In genomic region chr3:3126477-3127431, GRCh38 we compare ENCODE assay signal across 8 cellular contexts. TPM values are rescaled to one million over a fixed set of nuclear protein-coding genes. Genes with fewer than 3 reads are reported as not detected.
A peak's percentile ranks its signal among the peaks of the same experiment; 100 is the strongest.
DNase-seq lines count a peak whose midpoint lies in the region; ATAC-seq and TF ChIP-seq lines count a peak whose summit lies in the region.

Gene TRNT1 (plus strand): TSS chr3:3126940. CDS start chr3:3129041, 2,101 bp downstream.

- peak within 1 kb of the TSS; percentile 97 for H3K4me3 Mint-ChIP-seq in activated CD4-positive, alpha-beta T cell treated with anti-CD3 and anti-CD28 coated beads, Interleukin-2, amount 10 ng/mL, durations not matched to agents 7 days and 5 days

- H3K4me3 ChIP-seq in BLaER1 treated with 17β-estradiol and CSF1 and Interleukin-3, amounts not matched to agents 10 nM and 100 nM, result peak within 1 kb of the TSS; percentile 70 to 98 (median 84)
- H3K4me3 ChIP-seq in coronary artery, result peak within 1 kb of the TSS; percentile 99

- H3K9me3 ChIP-seq in BLaER1 treated with 17β-estradiol and CSF1 and Interleukin-3, amounts not matched to agents 10 nM and 100 nM (replicated peaks in 1 of 11), result peaks cover 0 to 27% (median 21%) of the 10 kb centered on the region in 11 experiments; a peak in 18 of 22 replicates

- H3K36me3 ChIP-seq in BLaER1 treated with 17β-estradiol and CSF1 and Interleukin-3, amounts not matched to agents 10 nM and 100 nM, result peaks cover 30 to 38% (median 32%) of the 10 kb centered on the region in 11 experiments

- intact Hi-C loops in left colon (cut with DNase I, micrococcal nuclease), result loop anchor here in 1 of 2 donors (10.0 kb wide), 1 partner anchor 48 kb away; the partner anchor contains the start of gene CRBN

- no peaks in the 10 kb centered on the region for H3K27me3 ChIP-seq in BLaER1 treated with 17β-estradiol and CSF1 and Interleukin-3, amounts not matched to agents 10 nM and 100 nM

- peak; percentile 94 for DNase-seq in NCI-H69 (lab: John Stamatoyannopoulos, UW)
- DNase-seq in activated CD4-positive, alpha-beta T cell treated with anti-CD3 and anti-CD28 coated beads, Interleukin-2, amount 10 ng/mL, durations not matched to agents 7 days and 5 days, result peak; percentile 95
- peak; percentile 93 for DNase-seq in coronary artery (ENCODE audit: low spot score)
- peak; percentile 96 to 99 for DNase-seq in left colon
- DNase-seq in stimulated activated CD4-positive, alpha-beta T cell treated with anti-CD3 and anti-CD28 coated beads, Interleukin-1b, Interleukin-23, amount 100 ng/mL, for 4 hours (ENCODE audit: low read depth in 2 of 2), result peak; percentile 97 to 98

- CTCF ChIA-PET in activated CD4-positive, alpha-beta T cell treated with anti-CD3 and anti-CD28 coated beads, Interleukin-2, amount 10 ng/mL, durations not matched to agents 7 days and 5 days (lab: Charles Lee), result no interaction called here

- H3K4me1 Mint-ChIP-seq in activated CD4-positive, alpha-beta T cell treated with anti-CD3 and anti-CD28 coated beads, Interleukin-2, amount 10 ng/mL, durations not matched to agents 7 days and 5 days, result peaks cover 37% of the 10 kb centered on the region

- no peaks in the 10 kb centered on the region for H3K9me3 Mint-ChIP-seq in activated CD4-positive, alpha-beta T cell treated with anti-CD3 and anti-CD28 coated beads, Interleukin-2, amount 10 ng/mL, durations not matched to agents 7 days and 5 days

- H3K4me2 ChIP-seq in BLaER1 treated with 17β-estradiol and CSF1 and Interleukin-3, amounts not matched to agents 10 nM and 100 nM, result peak within 1 kb of the TSS; percentile 84 to 99 (median 93)

- ATAC-seq in GM19328 (IDR thresholded peaks at IDR 0.05; ENCODE audit: unreplicated experiment), result peak; percentile 89
- ATAC-seq in HG03469 (IDR thresholded peaks at IDR 0.05; ENCODE audit: unreplicated experiment), result peak; percentile 91
- ATAC-seq in left colon, result peak; percentile 99

- POLR2A ChIA-PET in activated CD4-positive, alpha-beta T cell treated with anti-CD3 and anti-CD28 coated beads, Interleukin-2, amount 10 ng/mL, durations not matched to agents 7 days and 5 days (lab: Charles Lee), result no interaction called here

- H3K9ac ChIP-seq in BLaER1 treated with 17β-estradiol and CSF1 and Interleukin-3, amounts not matched to agents 10 nM and 100 nM, result peak within 1 kb of the TSS; percentile 91 to 99 (median 97)

- no peak for TF ChIP-seq CTCF in coronary artery (IDR thresholded peaks at IDR 0.05)

- peak within 1 kb of the TSS; percentile 98 for H3K27ac Mint-ChIP-seq in activated CD4-positive, alpha-beta T cell treated with anti-CD3 and anti-CD28 coated beads, Interleukin-2, amount 10 ng/mL, durations not matched to agents 7 days and 5 days

- H3K4me1 ChIP-seq in BLaER1 treated with 17β-estradiol and CSF1 and Interleukin-3, amounts not matched to agents 10 nM and 100 nM, result peaks cover 19 to 30% (median 24%) of the 10 kb centered on the region in 10 experiments

- H3K27ac ChIP-seq in BLaER1 treated with 17β-estradiol and CSF1 and Interleukin-3, amounts not matched to agents 10 nM and 100 nM, result peak within 1 kb of the TSS; percentile 92 to 100 (median 98)
- peak within 1 kb of the TSS; percentile 93 to 97 for H3K27ac ChIP-seq in coronary artery

- H3K27me3 Mint-ChIP-seq in activated CD4-positive, alpha-beta T cell treated with anti-CD3 and anti-CD28 coated beads, Interleukin-2, amount 10 ng/mL, durations not matched to agents 7 days and 5 days, result no peaks in the 10 kb centered on the region

- H4K20me1 ChIP-seq in BLaER1 treated with 17β-estradiol and CSF1 and Interleukin-3, amounts not matched to agents 10 nM and 100 nM, result peaks cover 0 to 14% (median 0%) of the 10 kb centered on the region in 11 experiments; a peak in 3 of 22 replicates

- H3K36me3 Mint-ChIP-seq in activated CD4-positive, alpha-beta T cell treated with anti-CD3 and anti-CD28 coated beads, Interleukin-2, amount 10 ng/mL, durations not matched to agents 7 days and 5 days (ENCODE audit: low read depth), result peaks cover 33% of the 10 kb centered on the region

RNA-seq across cellular contexts. Expression of gene TRNT1, which starts in this region (rescaled TPM):
- 10 to 100 TPM; 37.5 to 40.9 TPM for total RNA-seq in activated CD4-positive, alpha-beta T cell treated with anti-CD3 and anti-CD28 coated beads, Interleukin-2, amount 10 ng/mL, durations not matched to agents 7 days and 5 days
- total RNA-seq in left colon, result 10 to 100 TPM; 17.2 to 22.0 TPM

Comparison
In these comparisons a context has a peak if more than half of its experiments do, and no peak if none do; other contexts are left out.
1. Peak in every context shown above with its lines: DNase-seq, ATAC-seq, H3K4me3 ChIP-seq and H3K27ac ChIP-seq.